8 cellular contexts compared by ENCODE assay signal in the genomic region with DNA sequence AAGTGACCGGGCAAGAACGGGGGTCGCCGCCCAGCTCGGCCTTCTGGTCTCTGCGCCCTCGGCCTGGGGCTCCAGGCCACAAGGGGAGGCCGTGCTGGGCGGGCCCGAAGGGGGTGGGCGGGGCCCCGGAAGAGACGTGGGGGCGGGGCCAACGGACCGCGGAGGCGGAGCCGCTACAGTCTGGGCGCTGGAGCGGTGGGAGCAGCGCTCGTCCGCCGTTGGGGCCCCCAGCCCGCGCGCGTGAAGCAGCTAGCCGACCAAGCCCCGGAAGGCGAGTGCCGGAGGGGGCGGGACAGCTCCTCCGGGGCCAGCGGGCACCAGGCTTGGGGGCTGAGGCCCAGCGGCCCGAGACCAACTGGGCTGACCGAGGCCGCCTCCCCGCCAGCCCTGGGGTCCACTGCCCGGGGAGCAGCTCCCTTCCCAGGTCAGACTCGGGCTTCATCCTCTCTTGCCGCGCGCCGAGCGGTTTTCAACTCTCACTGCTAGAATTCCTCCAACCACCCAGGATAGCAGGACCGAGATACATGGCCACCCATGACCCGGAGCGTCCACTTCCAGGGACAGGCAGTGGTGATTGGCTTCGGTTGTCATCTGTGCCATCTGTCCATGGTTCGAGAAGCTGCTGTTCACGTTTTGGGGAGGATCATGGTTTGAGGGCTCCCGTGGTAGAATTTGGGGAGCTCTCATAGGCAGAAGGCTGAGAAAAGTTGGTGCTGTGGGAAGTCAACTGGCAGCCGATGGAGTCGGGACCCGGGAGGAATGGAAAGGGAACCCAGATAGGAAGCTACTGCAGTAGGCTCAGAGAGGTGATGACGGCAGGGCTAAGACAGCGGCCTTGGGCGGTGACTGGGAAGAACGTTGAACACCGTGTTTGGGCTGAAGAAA. TPM values are rescaled to one million over a fixed set of nuclear protein-coding genes. Genes with fewer than 3 reads are reported as not detected.
DNase-seq lines count a peak whose midpoint lies in the region; ATAC-seq and TF ChIP-seq lines count a peak whose summit lies in the region.

No MANE protein-coding gene starts in this region.

- DNase-seq in GM03348 (ENCODE audit: low spot score), result peak; percentile 97
- DNase-seq in H9, result peak; percentile 92
- peak; percentile 67 for DNase-seq in MV-4-11 (lab: John Stamatoyannopoulos, UW)
- DNase-seq in T-helper 1 cell, result peak; percentile 71 to 84 (median 78)
- DNase-seq in adrenal gland, result peak; percentile 73 to 91 (median 83)
- peak; percentile 88 for DNase-seq in left cardiac atrium
- peak; percentile 53 to 96 (median 76) for DNase-seq in posterior cingulate gyrus
- DNase-seq in upper lobe of left lung, result peak; percentile 86 to 97

- no peak overlapping the region for H2BK120ac ChIP-seq in H9 (ENCODE audit: low read depth, low read length, poor library complexity, severe bottlenecking)

- peaks cover 30% of the 10 kb centered on the region for H3K27me3 Mint-ChIP-seq in H9 (ENCODE audit: low read depth)

- H3K79me1 ChIP-seq in H9 (ENCODE audit: insufficient read depth, low read depth, low read length, poor library complexity, severe bottlenecking), result no peaks in the 10 kb centered on the region

- H3K9ac ChIP-seq in H9 (ENCODE audit: extremely low read depth, insufficient read length, low read length), result peak overlapping the region; percentile 33

- H3K9me3 ChIP-seq in H9 (ENCODE audit: control insufficient read depth, low read depth, low read length) (no peaks in the 10 kb centered on the region), adrenal gland (replicated peaks in 1 of 3) (no peaks in the 10 kb centered on the region), upper lobe of left lung (no peaks in the 10 kb centered on the region)

- TF ChIP-seq POLR2A in adrenal gland (IDR thresholded peaks at IDR 0.05) (peak; percentile 71 to 87), upper lobe of left lung (IDR thresholded peaks at IDR 0.05) (peak in 3 of 4 donors; percentile 41 to 88 (median 72))

- no peak overlapping the region for H2BK12ac ChIP-seq in H9 (ENCODE audit: insufficient read length, low read depth, low read length)

- H2AK5ac ChIP-seq in H9 (ENCODE audit: insufficient read length, low read length), result no peak overlapping the region

- H3K4me3 ChIP-seq in adrenal gland (peak overlapping the region; percentile 2 to 93 (median 59)), upper lobe of left lung (peak overlapping the region; percentile 45 to 88 (median 69))

- H3K14ac ChIP-seq in H9 (ENCODE audit: insufficient read depth, low read length), result peak overlapping the region; percentile 60; the same call in 1 of the 2 replicates

- H3K4me1 ChIP-seq in H9 (ENCODE audit: insufficient read depth, low read length) (no peaks in the 10 kb centered on the region), adrenal gland (replicated peaks in 1 of 2) (peaks cover 8 to 30% of the 10 kb centered on the region in 2 donors), upper lobe of left lung (peaks cover 5 to 14% (median 11%) of the 10 kb centered on the region in 4 donors)

- no peak overlapping the region for H3K23ac ChIP-seq in H9 (ENCODE audit: insufficient read length, low read depth, low read length)

- no peaks in the 10 kb centered on the region for H3K9me3 Mint-ChIP-seq in H9

- TF ChIP-seq EP300 in upper lobe of left lung (IDR thresholded peaks at IDR 0.05), result no peak

- ATAC-seq in left cardiac atrium (peak; percentile 97 to 98), upper lobe of left lung (ENCODE audit: low FRiP score in 2 of 2) (peak; percentile 94 to 99)

- H3K23me2 ChIP-seq in H9 (ENCODE audit: insufficient read length, low read depth, low read length, poor library complexity, severe bottlenecking), result peaks cover 6% of the 10 kb centered on the region

- H4K91ac ChIP-seq in H9 (ENCODE audit: insufficient read length, low read depth, low read length), result no peak overlapping the region

- no CpG with 5 or more reads among the region's 63 CpGs for WGBS in H9 (ENCODE audit: extremely low coverage, insufficient read length, low lambda C conversion rate)
- WGBS in adrenal gland, 4 donors, result 1% methylated on average over 11 to 63 of the region's 63 CpGs
- 1 to 4% methylated on average over 9 to 32 of the region's 63 CpGs for WGBS in upper lobe of left lung, 2 donors

- peak overlapping the region; percentile 75 to 91 for H3K4me3 Mint-ChIP-seq in H9

- no peak overlapping the region for H2AFZ ChIP-seq in H9 (ENCODE audit: low read length)

- TF ChIP-seq CTCF in H9 (conservative IDR thresholded peaks at IDR 0.05), result no peak
- TF ChIP-seq CTCF in adrenal gland (IDR thresholded peaks at IDR 0.05), result no peak
- TF ChIP-seq CTCF in upper lobe of left lung (IDR thresholded peaks at IDR 0.05), result peak in 1 of 6 experiments; percentile 6

- H4K5ac ChIP-seq in H9 (ENCODE audit: insufficient read length, low read depth, low read length), result no peak overlapping the region

- peak overlapping the region in 2 of 3 experiments; percentile 39 to 76; a peak in 3 of 7 replicates for H3K27ac Mint-ChIP-seq in H9

- H4K20me1 ChIP-seq in H9 (ENCODE audit: control insufficient read depth, insufficient read depth, insufficient read length), result no peaks in the 10 kb centered on the region

- H3K27ac ChIP-seq in H9 (ENCODE audit: insufficient read length, low read depth, low read length) (no peak overlapping the region), adrenal gland (peak overlapping the region; percentile 19 to 96 (median 92)), upper lobe of left lung (peak overlapping the region; percentile 84 to 96 (median 90))

- no peak overlapping the region for H2BK5ac ChIP-seq in H9 (ENCODE audit: insufficient read length, low read length)

- peak overlapping the region; percentile 75 for H3K4me2 ChIP-seq in H9 (ENCODE audit: insufficient read depth, insufficient read length, low read length)

- H2BK20ac ChIP-seq in H9 (ENCODE audit: low read depth, low read length, poor library complexity, severe bottlenecking), result no peak overlapping the region

- H3K18ac ChIP-seq in H9 (ENCODE audit: insufficient read length, low read depth, low read length), result peak overlapping the region; percentile 30

- no peak overlapping the region for H2BK15ac ChIP-seq in H9 (ENCODE audit: low read depth, low read length)

- H3K36me3 Mint-ChIP-seq in H9 (ENCODE audit: insufficient read depth in 1 of 3, low read depth in 3 of 3), result no peaks in the 10 kb centered on the region

- H3K56ac ChIP-seq in H9 (ENCODE audit: insufficient read length, low read depth, low read length), result no peak overlapping the region

- no peak overlapping the region for H4K8ac ChIP-seq in H9 (replicated peaks; ENCODE audit: insufficient read length, low read depth, low read length)

- peaks cover 8 to 15% of the 10 kb centered on the region in 2 experiments for H3K4me1 Mint-ChIP-seq in H9

- intact Hi-C loops in adrenal gland (cut with DNase I), result no loop called here
- intact Hi-C loops in left cardiac atrium (cut with DNase I), result loop anchor here (2.0 to 10.0 kb wide), 2 partner anchors 40 to 158 kb away; no protein-coding TSS in a partner anchor
- intact Hi-C loops in posterior cingulate gyrus (cut with DNase I), result loop anchor here (2.0 to 5.0 kb wide), 2 partner anchors 36 to 40 kb away; no protein-coding TSS in a partner anchor

- no peak overlapping the region for H3K4ac ChIP-seq in H9 (ENCODE audit: low read depth, low read length)

- H3K36me3 ChIP-seq in adrenal gland (replicated peaks in 1 of 2) (no peaks in the 10 kb centered on the region), upper lobe of left lung (no peaks in the 10 kb centered on the region)

- no peaks in the 10 kb centered on the region for H3K27me3 ChIP-seq in H9 (ENCODE audit: insufficient read depth, low read length)
- H3K27me3 ChIP-seq in adrenal gland, result no peaks in the 10 kb centered on the region
- no peaks in the 10 kb centered on the region for H3K27me3 ChIP-seq in upper lobe of left lung

- H3T11ph ChIP-seq in H9 (ENCODE audit: low read length), result no peak overlapping the region

- no peaks in the 10 kb centered on the region for H3K79me2 ChIP-seq in H9 (ENCODE audit: insufficient read depth, low read length)

RNA-seq across cellular contexts. Expression of a gene that starts 44.6 kb away (rescaled TPM):
- 80.6 and 81.2 TPM in 2 replicates for total RNA-seq in H9 (2021)
- 10 to 100 TPM; 28.1 to 58.4 (median 42.2) TPM for total RNA-seq in adrenal gland
- 10 to 100 TPM; 44.4 to 47.9 (median 45.5) TPM for polyA plus RNA-seq in adrenal gland
- total RNA-seq in left cardiac atrium, result 10 to 100 TPM; 30.4 to 39.2 TPM
- total RNA-seq in upper lobe of left lung, result 10 to 100 TPM; 20.8 to 37.8 (median 31.7) TPM

RNA-seq across cellular contexts. Expression of a gene that starts 51.8 kb away (rescaled TPM):
- total RNA-seq in H9 (2021) (83.4 and 89.7 TPM in 2 replicates), adrenal gland (100 to 1,000 TPM in 1 of 8 donors, 10 to 100 TPM in 7; 42.7 to 105 (median 71.0) TPM), left cardiac atrium (10 to 100 TPM; 49.7 to 50.9 TPM), upper lobe of left lung (10 to 100 TPM; 45.1 to 86.6 (median 54.6) TPM)
- polyA plus RNA-seq in adrenal gland, result 100 to 1,000 TPM in 1 of 3 donors, 10 to 100 TPM in 2; 84.3 to 103 (median 87.3) TPM

Comparison
In these comparisons a context has a peak if more than half of its experiments do, and no peak if none do; other contexts are left out.
1. intact Hi-C loops: an anchor here in left cardiac atrium (2.0 to 10.0 kb wide) and posterior cingulate gyrus (2.0 to 5.0 kb wide); none called in adrenal gland.